Comparison of ENCODE assay signal across 10 cellular contexts in genomic region chr2:219968685-219969345, GRCh38.
DNase-seq lines count a peak whose midpoint lies in the region; ATAC-seq and TF ChIP-seq lines count a peak whose summit lies in the region.
"Had no signal": no experiment of that assay in that cellular context is flagged by ENCODE, and none has a peak within 500 bp of the region (broad histone marks: within the 10 kb centered on the region; RNA-seq: fewer than 3 reads in every experiment).

No MANE protein-coding gene starts in this region.

- H3K27me3 ChIP-seq in RWPE2 (ENCODE audit: insufficient read depth, poor library complexity, severe bottlenecking) (no peaks in the 10 kb centered on the region), fibroblast of lung (ENCODE audit: control insufficient read depth, insufficient read depth, low read length) (no peaks in the 10 kb centered on the region)

- no peaks in the 10 kb centered on the region for H4K20me1 ChIP-seq in fibroblast of lung (ENCODE audit: control insufficient read depth, extremely low read depth, insufficient read depth, low read length)

- no peaks in the 10 kb centered on the region for H3K9me3 ChIP-seq in RWPE2 (ENCODE audit: severe bottlenecking)
- no peaks in the 10 kb centered on the region for H3K9me3 ChIP-seq in fibroblast of lung (ENCODE audit: control insufficient read depth, insufficient read depth, low read depth, low read length)

- H3K4me3 ChIP-seq in RWPE2 (ENCODE audit: severe bottlenecking) (no peak overlapping the region), fibroblast of lung (replicated peaks in 1 of 4; ENCODE audit: control extremely low read depth in 1 of 4, insufficient read depth in 1 of 4, low read depth in 3 of 4, low read length in 4 of 4) (no peak overlapping the region)

- H2AFZ ChIP-seq in fibroblast of lung (ENCODE audit: low read length): no peak overlapping the region

- no peak overlapping the region for H3K9ac ChIP-seq in fibroblast of lung (ENCODE audit: insufficient read depth, low read length)

- H3K27ac ChIP-seq in RWPE2 (ENCODE audit: poor library complexity, severe bottlenecking) (peak overlapping the region; percentile 91), fibroblast of lung (ENCODE audit: insufficient read depth, low read length) (peak overlapping the region; percentile 10)

- no peaks in the 10 kb centered on the region for H3K36me3 ChIP-seq in RWPE2 (ENCODE audit: low read depth)
- H3K36me3 ChIP-seq in fibroblast of lung (ENCODE audit: control insufficient read depth, insufficient read depth, low read length): no peaks in the 10 kb centered on the region

- H3K4me1 ChIP-seq in RWPE2 (ENCODE audit: insufficient read depth, poor library complexity, severe bottlenecking) (peaks cover 23% of the 10 kb centered on the region), fibroblast of lung (ENCODE audit: control insufficient read depth, extremely low read depth, insufficient read depth, low read length) (no peaks in the 10 kb centered on the region)

- H3K4me2 ChIP-seq in fibroblast of lung (ENCODE audit: extremely low read depth, insufficient read depth, low read length): peak overlapping the region; percentile 44

- intact Hi-C loops in sciatic nerve (cut with DNase I): no loop called here

- peak; percentile 89 for ATAC-seq in RWPE2 (ENCODE audit: low read depth)
- no peak for ATAC-seq in sciatic nerve
- ATAC-seq: T-cell had no signal

- H3K79me2 ChIP-seq in fibroblast of lung (ENCODE audit: control insufficient read depth, insufficient read depth, low read length): no peaks in the 10 kb centered on the region

- TF ChIP-seq CTCF in RWPE2 (IDR thresholded peaks at IDR 0.05; ENCODE audit: poor library complexity, severe bottlenecking) (no peak), fibroblast of lung (conservative IDR thresholded peaks at IDR 0.05 in 1 of 2, IDR thresholded peaks at IDR 0.05 in 1 of 2; ENCODE audit: low read depth in 1 of 2, low read length in 2 of 2) (no peak)

- peak; percentile 1 for DNase-seq in stimulated activated CD4-positive, alpha-beta T cell treated with anti-CD3 and anti-CD28 coated beads, Interleukin-4, amount 100 ng/mL, for 1 hour
- DNase-seq in stimulated activated CD4-positive, alpha-beta T cell treated with anti-CD3 and anti-CD28 coated beads, Interleukin-2, amount 100 ng/mL, for 24 hours: no peak
- peak; percentile 96 for DNase-seq in RWPE2 (ENCODE audit: low spot score)
- peak; percentile 14 to 71 for DNase-seq in fibroblast of lung (ENCODE audit: low read depth in 2 of 2)
- DNase-seq in central memory CD4-positive, alpha-beta T cell: no peak
- DNase-seq in sciatic nerve (ENCODE audit: low spot score): no peak
- no peak for DNase-seq in OCI-M1 (lab: John Stamatoyannopoulos, UW)
- no peak for DNase-seq in NCI-H526 treated with DMSO at 0.1 percent for 48 hours (lab: John Stamatoyannopoulos, UW)
- DNase-seq: NCI-H345, T-cell had no signal

Comparison
In these comparisons a context has a peak if more than half of its experiments do, and no peak if none do; other contexts are left out.
1. DNase-seq: peak in stimulated activated CD4-positive, alpha-beta T cell treated with anti-CD3 and anti-CD28 coated beads, Interleukin-4, amount 100 ng/mL, for 1 hour (single experiment), RWPE2 (single experiment) and fibroblast of lung (2 of 2); none in stimulated activated CD4-positive, alpha-beta T cell treated with anti-CD3 and anti-CD28 coated beads, Interleukin-2, amount 100 ng/mL, for 24 hours (0 of 2), central memory CD4-positive, alpha-beta T cell (single experiment), sciatic nerve (single experiment), OCI-M1 (single experiment) and NCI-H526 treated with DMSO at 0.1 percent for 48 hours (single experiment).